ENCODE assay signal across 29 cellular contexts in genomic region chr12:50727466-50727865, GRCh38.
"Had no signal": no experiment of that assay in that cellular context is flagged by ENCODE, and none has a peak within 500 bp of the region (broad histone marks: within the 10 kb centered on the region; RNA-seq: fewer than 3 reads in every experiment).

No MANE protein-coding gene starts in this region.

- H3K4me3 ChIP-seq: adrenal gland, body of pancreas, SJSA1 had no signal

- DNase-seq: activated CD4-positive, alpha-beta T cell treated with anti-CD3 and anti-CD28 coated beads for 36 hours; activated CD4-positive, alpha-beta T cell treated with anti-CD3 and anti-CD28 coated beads, Interleukin-2, amount 10 ng/mL, durations not matched to agents 7 days and 5 days; activated CD4-positive, alpha-beta T cell treated with anti-CD3 and anti-CD28 coated beads, Interleukin-2, amount 50 U/mL, for 48 hours; activated CD8-positive, alpha-beta T cell treated with anti-CD3 and anti-CD28 coated beads, Interleukin-2, amount 10 ng/mL, durations not matched to agents 7 days and 5 days; activated gamma-delta T cell treated with Interleukin-2 at 50 U/mL for 16 hours; activated naive CD4-positive, alpha-beta T cell treated with anti-CD3 and anti-CD28 coated beads for 36 hours; activated T-cell treated with anti-CD3 and anti-CD28 coated beads, Interleukin-2, amount 50 U/mL, for 4 hours; adrenal gland; body of pancreas; Kasumi-1; KG1; MM.1S; NCI-H1092 treated with DMSO at 0.1 percent for 48 hours; NCI-H1417; NCI-H146; NCI-H187; NCI-H2029 treated with DMSO at 0.1 percent for 48 hours; NCI-H2107; NCI-H2171; NCI-H2227 treated with DMSO at 0.1 percent for 48 hours; NCI-H446; NCI-H510A treated with DMSO at 0.1 percent for 48 hours; NCI-H526 treated with DMSO at 0.1 percent for 48 hours; NCI-H774; SHP77 treated with DMSO at 0.1 percent for 48 hours; SK-N-SH had no signal

- H3K27ac ChIP-seq: adrenal gland, body of pancreas, SJSA1 had no signal

- H3K9me3 ChIP-seq: adrenal gland, body of pancreas, SJSA1, SK-N-SH had no signal

- H3K9ac ChIP-seq: SK-N-SH had no signal

- H3K4me2 ChIP-seq: SK-N-SH had no signal

- FAIRE-seq: astrocyte, TTC549 had no signal

- H3K27me3 ChIP-seq: adrenal gland, body of pancreas, SJSA1 had no signal
